ENCODE assay signal across 17 cellular contexts in genomic region chr13:25466880-25467279, GRCh38.
"Had no signal": no experiment of that assay in that cellular context is flagged by ENCODE, and none has a peak within 500 bp of the region (broad histone marks: within the 10 kb centered on the region; RNA-seq: fewer than 3 reads in every experiment).

No MANE protein-coding gene starts in this region.

- H3K27ac ChIP-seq: body of pancreas, coronary artery, esophagus squamous epithelium, left lung, stomach, testis had no signal

- H3K36me3 ChIP-seq: esophagus squamous epithelium, left lung, stomach had no signal

- H3K9me3 ChIP-seq: body of pancreas, esophagus squamous epithelium, left lung, testis had no signal

- H3K27me3 ChIP-seq: testis had no signal

- FAIRE-seq: keratinocyte had no signal

- H3K4me1 ChIP-seq: left lung, testis had no signal

- H3K4me3 ChIP-seq: body of pancreas, coronary artery, esophagus squamous epithelium, left lung, stomach, testis had no signal

- H3K4me3 Mint-ChIP-seq: activated naive CD8-positive, alpha-beta T cell treated with anti-CD3 and anti-CD28 coated beads for 36 hours; activated T-helper 1 cell treated with anti-CD3 and anti-CD28 coated beads, Interleukin-12 subunit alpha, Interleukin-12 subunit beta, Interleukin-2, Interleukin-4 antibody, amounts not matched to agents 30 ng/mL and 10 ng/mL and 1 ng/mL, durations not matched to agents 14 hours and 24 hours and 36 hours; central memory CD8-positive, alpha-beta T cell; naive B cell; T-helper 2 cell treated with Interferon-gamma antibody and Interleukin-4, amounts not matched to agents 5 μg/mL and 100 μg/mL, for 36 hours had no signal

- DNase-seq: activated CD4-positive, alpha-beta T cell treated with anti-CD3 and anti-CD28 coated beads, Interleukin-2, amount 50 U/mL, for 1 hour; activated naive CD8-positive, alpha-beta T cell treated with anti-CD3 and anti-CD28 coated beads for 36 hours; amygdala; body of pancreas; esophagus squamous epithelium; hippocampal formation; left lung; naive B cell; right cardiac atrium; stomach; testis had no signal

- ATAC-seq: activated CD4-positive, CD25-positive, alpha-beta regulatory T cell treated with anti-CD3 and anti-CD28 coated beads, Interleukin-2, amount 50 U/mL, for 24 hours; body of pancreas; left lung; right cardiac atrium had no signal

- H3K36me3 Mint-ChIP-seq: activated naive CD8-positive, alpha-beta T cell treated with anti-CD3 and anti-CD28 coated beads for 36 hours had no signal

- H3K9me3 Mint-ChIP-seq: activated naive CD8-positive, alpha-beta T cell treated with anti-CD3 and anti-CD28 coated beads for 36 hours; activated T-helper 1 cell treated with anti-CD3 and anti-CD28 coated beads, Interleukin-12 subunit alpha, Interleukin-12 subunit beta, Interleukin-2, Interleukin-4 antibody, amounts not matched to agents 30 ng/mL and 10 ng/mL and 1 ng/mL, durations not matched to agents 14 hours and 24 hours and 36 hours; central memory CD8-positive, alpha-beta T cell; T-helper 2 cell treated with Interferon-gamma antibody and Interleukin-4, amounts not matched to agents 5 μg/mL and 100 μg/mL, for 36 hours had no signal

- H3K27ac Mint-ChIP-seq: activated naive CD8-positive, alpha-beta T cell treated with anti-CD3 and anti-CD28 coated beads for 36 hours; activated T-helper 1 cell treated with anti-CD3 and anti-CD28 coated beads, Interleukin-12 subunit alpha, Interleukin-12 subunit beta, Interleukin-2, Interleukin-4 antibody, amounts not matched to agents 30 ng/mL and 10 ng/mL and 1 ng/mL, durations not matched to agents 14 hours and 24 hours and 36 hours; naive B cell; T-helper 2 cell treated with Interferon-gamma antibody and Interleukin-4, amounts not matched to agents 5 μg/mL and 100 μg/mL, for 36 hours had no signal
